19 cellular contexts compared by ENCODE assay signal in the genomic region with DNA sequence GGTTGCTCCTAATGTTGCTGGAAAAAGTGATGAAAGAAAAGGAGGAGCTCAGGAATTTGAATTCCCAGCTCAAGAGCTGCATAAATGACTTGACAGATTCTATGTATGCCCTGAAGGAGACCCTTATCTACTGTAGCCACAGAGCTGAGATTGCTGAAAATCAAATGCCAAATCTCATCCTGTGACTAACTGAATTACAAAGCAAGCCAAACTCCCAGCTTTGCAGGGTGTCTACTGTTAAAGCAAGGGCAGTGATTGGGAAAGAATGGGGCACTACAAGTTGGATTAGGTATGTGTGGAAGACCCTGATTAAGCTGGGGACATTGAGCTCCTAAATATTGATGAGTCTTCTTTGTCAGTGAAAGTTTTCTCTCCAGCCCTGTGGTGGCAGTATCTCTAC. TPM values are rescaled to one million over a fixed set of nuclear protein-coding genes. Genes with fewer than 3 reads are reported as not detected.
DNase-seq lines count a peak whose midpoint lies in the region; ATAC-seq, FAIRE-seq and TF ChIP-seq lines count a peak whose summit lies in the region.
"Had no signal": no experiment of that assay in that cellular context is flagged by ENCODE, and none has a peak within 500 bp of the region (broad histone marks: within the 10 kb centered on the region; RNA-seq: fewer than 3 reads in every experiment).

No MANE protein-coding gene starts in this region.

- no peaks in the 10 kb centered on the region for H3K4me1 ChIP-seq in astrocyte (ENCODE audit: insufficient read depth, low read length)

- H3K36me3 ChIP-seq in astrocyte (ENCODE audit: insufficient read depth, low read length), result no peaks in the 10 kb centered on the region

- no peak overlapping the region for H3K4me2 ChIP-seq in astrocyte (ENCODE audit: low read length)

- H3K27ac Mint-ChIP-seq in astrocyte (ENCODE audit: unreplicated experiment), result no peak overlapping the region
- no peak overlapping the region for H3K27ac Mint-ChIP-seq in stimulated activated naive CD8-positive, alpha-beta T cell treated with anti-CD3 and anti-CD28 coated beads, Interleukin-15, amount 100 ng/mL, for 72 hours
- H3K27ac Mint-ChIP-seq in natural killer cell treated with Interleukin-12 subunit alpha and Interleukin-12 subunit beta and Interleukin-15 and Interleukin-18, amount 100 ng/mL, for 72 hours, result no peak overlapping the region
- H3K27ac Mint-ChIP-seq: CD14-positive monocyte; CD8-positive, alpha-beta T cell; HFFc6 had no signal

- TF ChIP-seq CTCF in astrocyte (IDR thresholded peaks at IDR 0.05; ENCODE audit: insufficient read depth, low read depth, low read length) (no peak), fibroblast of the aortic adventitia (IDR thresholded peaks at IDR 0.05; ENCODE audit: insufficient read depth, low read length) (no peak)

- peaks cover 3% of the 10 kb centered on the region for H3K9me3 Mint-ChIP-seq in astrocyte (ENCODE audit: unreplicated experiment)
- H3K9me3 Mint-ChIP-seq in stimulated activated naive CD8-positive, alpha-beta T cell treated with anti-CD3 and anti-CD28 coated beads, Interleukin-15, amount 100 ng/mL, for 72 hours, result no peaks in the 10 kb centered on the region
- peaks cover 2% of the 10 kb centered on the region for H3K9me3 Mint-ChIP-seq in natural killer cell treated with Interleukin-12 subunit alpha and Interleukin-12 subunit beta and Interleukin-15 and Interleukin-18, amount 100 ng/mL, for 72 hours
- H3K9me3 Mint-ChIP-seq: CD8-positive, alpha-beta T cell; HFFc6 had no signal

- H4K20me1 ChIP-seq in astrocyte (ENCODE audit: insufficient read depth, low read length), result no peaks in the 10 kb centered on the region

- no peak overlapping the region for H3K4me3 Mint-ChIP-seq in astrocyte (ENCODE audit: unreplicated experiment)
- H3K4me3 Mint-ChIP-seq in stimulated activated naive CD8-positive, alpha-beta T cell treated with anti-CD3 and anti-CD28 coated beads, Interleukin-15, amount 100 ng/mL, for 72 hours, result no peak overlapping the region
- H3K4me3 Mint-ChIP-seq in natural killer cell treated with Interleukin-12 subunit alpha and Interleukin-12 subunit beta and Interleukin-15 and Interleukin-18, amount 100 ng/mL, for 72 hours, result no peak overlapping the region
- H3K4me3 Mint-ChIP-seq: CD14-positive monocyte; CD8-positive, alpha-beta T cell; HFFc6 had no signal

- H3K79me2 ChIP-seq in astrocyte (ENCODE audit: insufficient read depth, low read length), result no peaks in the 10 kb centered on the region

- H3K4me3 ChIP-seq in astrocyte (ENCODE audit: insufficient read depth, low read depth, low read length), result no peak overlapping the region
- H3K4me3 ChIP-seq in fibroblast of the aortic adventitia (ENCODE audit: low read depth, low read length), result no peak overlapping the region

- no peaks in the 10 kb centered on the region for H3K9me3 ChIP-seq in astrocyte (ENCODE audit: insufficient read depth, low read depth, low read length)

- no peak overlapping the region for H2AFZ ChIP-seq in astrocyte (ENCODE audit: low read depth, low read length)

- DNase-seq in NCI-H226, result peak; percentile 66
- peak; percentile 10 for DNase-seq in astrocyte (ENCODE audit: low read depth)
- peak; percentile 58 for DNase-seq in fibroblast of the aortic adventitia (ENCODE audit: low read depth)
- no peak for DNase-seq in NOMO-1 (lab: John Stamatoyannopoulos, UW; ENCODE audit: unreplicated experiment in 2 of 2)
- no peak for DNase-seq in activated CD4-positive, alpha-beta T cell treated with anti-CD3 and anti-CD28 coated beads for 48 hours
- no peak for DNase-seq in stimulated activated naive CD8-positive, alpha-beta T cell treated with anti-CD3 and anti-CD28 coated beads, Interleukin-15, amount 100 ng/mL, for 72 hours
- no peak for DNase-seq in natural killer cell treated with Interleukin-12 subunit alpha and Interleukin-12 subunit beta and Interleukin-15 and Interleukin-18, amount 100 ng/mL, for 72 hours (ENCODE audit: low spot score)
- DNase-seq: CD8-positive, alpha-beta T cell; COR-L47; DND-41; GF-D8; HCEC 1CT; HFFc6 had no signal

- no peak overlapping the region for H3K27ac ChIP-seq in astrocyte (ENCODE audit: low read depth, low read length)
- H3K27ac ChIP-seq: HL-60 had no signal

- H3K27me3 Mint-ChIP-seq in astrocyte (ENCODE audit: low read depth, unreplicated experiment), result no peaks in the 10 kb centered on the region
- no peaks in the 10 kb centered on the region for H3K27me3 Mint-ChIP-seq in stimulated activated naive CD8-positive, alpha-beta T cell treated with anti-CD3 and anti-CD28 coated beads, Interleukin-15, amount 100 ng/mL, for 72 hours
- H3K27me3 Mint-ChIP-seq in natural killer cell treated with Interleukin-12 subunit alpha and Interleukin-12 subunit beta and Interleukin-15 and Interleukin-18, amount 100 ng/mL, for 72 hours, result peaks cover 0 to 4% of the 10 kb centered on the region in 2 donors

- FAIRE-seq in astrocyte (lab: Jason Lieb, UNC), result peak; percentile 55
- FAIRE-seq: D721Med, GM19239, H1 had no signal

- ATAC-seq in stimulated activated naive CD8-positive, alpha-beta T cell treated with anti-CD3 and anti-CD28 coated beads, Interleukin-15, amount 100 ng/mL, for 72 hours, result no peak
- no peak for ATAC-seq in natural killer cell treated with Interleukin-12 subunit alpha and Interleukin-12 subunit beta and Interleukin-15 and Interleukin-18, amount 100 ng/mL, for 72 hours
- ATAC-seq: CD8-positive, alpha-beta T cell had no signal

- H3K4me1 Mint-ChIP-seq in astrocyte (ENCODE audit: low read depth, unreplicated experiment), result no peaks in the 10 kb centered on the region
- H3K4me1 Mint-ChIP-seq in stimulated activated naive CD8-positive, alpha-beta T cell treated with anti-CD3 and anti-CD28 coated beads, Interleukin-15, amount 100 ng/mL, for 72 hours, result no peaks in the 10 kb centered on the region
- no peaks in the 10 kb centered on the region for H3K4me1 Mint-ChIP-seq in natural killer cell treated with Interleukin-12 subunit alpha and Interleukin-12 subunit beta and Interleukin-15 and Interleukin-18, amount 100 ng/mL, for 72 hours (ENCODE audit: low read depth in 2 of 2)
- H3K4me1 Mint-ChIP-seq: CD14-positive monocyte had no signal

- peaks cover 3% of the 10 kb centered on the region for H3K36me3 Mint-ChIP-seq in astrocyte (ENCODE audit: low read depth, unreplicated experiment)
- no peaks in the 10 kb centered on the region for H3K36me3 Mint-ChIP-seq in natural killer cell treated with Interleukin-12 subunit alpha and Interleukin-12 subunit beta and Interleukin-15 and Interleukin-18, amount 100 ng/mL, for 72 hours

- H3K27me3 ChIP-seq in astrocyte (ENCODE audit: insufficient read depth, low read length), result no peaks in the 10 kb centered on the region

- no peak overlapping the region for H3K9ac ChIP-seq in astrocyte (ENCODE audit: low read length)

RNA-seq across cellular contexts. Expression of a gene that starts 20.8 kb away (rescaled TPM):
- total RNA-seq in astrocyte, result not detected in 2 replicates
- total RNA-seq in fibroblast of the aortic adventitia (ENCODE audit: low replicate concordance), result not detected in 2 replicates
- not detected for total RNA-seq in natural killer cell treated with Interleukin-12 subunit alpha and Interleukin-12 subunit beta and Interleukin-15 and Interleukin-18, amount 100 ng/mL, for 72 hours
- total RNA-seq: A673; CD8-positive, alpha-beta T cell; H1; HFFc6 had no signal

RNA-seq across cellular contexts. Expression of a gene that starts 30.9 kb away (rescaled TPM):
- total RNA-seq in astrocyte (24.8 and 25.6 TPM in 2 replicates), fibroblast of the aortic adventitia (ENCODE audit: low replicate concordance) (2.6 and 7.1 TPM in 2 replicates)
- total RNA-seq in natural killer cell treated with Interleukin-12 subunit alpha and Interleukin-12 subunit beta and Interleukin-15 and Interleukin-18, amount 100 ng/mL, for 72 hours, result 10 to 100 TPM; 12.4 to 32.5 TPM

RNA-seq across cellular contexts. Expression of a gene that starts 50.0 kb away (rescaled TPM):
- total RNA-seq in astrocyte (8.3 and 9.0 TPM in 2 replicates), fibroblast of the aortic adventitia (ENCODE audit: low replicate concordance) (10.0 and 23.3 TPM in 2 replicates)
- 10 to 100 TPM; 21.0 to 26.6 TPM for total RNA-seq in natural killer cell treated with Interleukin-12 subunit alpha and Interleukin-12 subunit beta and Interleukin-15 and Interleukin-18, amount 100 ng/mL, for 72 hours

Comparison
In these comparisons a context has a peak if more than half of its experiments do, and no peak if none do; other contexts are left out.
1. DNase-seq: peak in NCI-H226 (single experiment), astrocyte (single experiment) and fibroblast of the aortic adventitia (single experiment); none in NOMO-1 (0 of 2), activated CD4-positive, alpha-beta T cell treated with anti-CD3 and anti-CD28 coated beads for 48 hours (single experiment), stimulated activated naive CD8-positive, alpha-beta T cell treated with anti-CD3 and anti-CD28 coated beads, Interleukin-15, amount 100 ng/mL, for 72 hours (0 of 2) and natural killer cell treated with Interleukin-12 subunit alpha and Interleukin-12 subunit beta and Interleukin-15 and Interleukin-18, amount 100 ng/mL, for 72 hours (single experiment).